ENCODE assay signal across 7 cellular contexts in the genomic region with DNA sequence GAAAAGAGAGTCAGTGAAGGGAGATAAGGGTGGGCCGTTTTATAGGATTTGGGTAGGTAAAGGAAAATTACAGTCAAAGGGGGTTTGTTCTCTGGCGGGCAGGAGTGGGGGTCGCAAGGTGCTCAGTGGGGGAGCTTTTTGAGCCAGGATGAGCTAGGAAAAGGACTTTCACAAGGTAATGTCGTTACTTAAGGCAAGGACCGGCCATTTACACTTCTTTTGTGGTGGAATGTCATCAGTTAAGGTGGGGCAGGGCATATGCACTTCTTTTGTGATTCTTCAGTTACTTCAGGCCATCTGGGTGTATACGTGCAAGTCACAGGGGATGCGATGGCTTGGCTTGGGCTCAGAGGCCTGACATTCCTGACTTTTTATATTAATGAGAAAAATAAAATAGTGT. TPM values are rescaled to one million over a fixed set of nuclear protein-coding genes. Genes with fewer than 3 reads are reported as not detected.
"Had no signal": no experiment of that assay in that cellular context is flagged by ENCODE, and none has a peak within 500 bp of the region (broad histone marks: within the 10 kb centered on the region; RNA-seq: fewer than 3 reads in every experiment).

No MANE protein-coding gene starts in this region.

RNA-seq across cellular contexts. Expression of a gene that starts 56.0 kb away (rescaled TPM):
- total RNA-seq: LHCN-M2, MCF 10A, OCI-LY7, Right ventricle myocardium inferior, RPMI7951, SJCRH30, SK-MEL-5 had no signal
